9 cellular contexts compared by ENCODE assay signal in genomic region chr3:37163262-37164020, GRCh38. TPM values are rescaled to one million over a fixed set of nuclear protein-coding genes. Genes with fewer than 3 reads are reported as not detected.
A peak's percentile ranks its signal among the peaks of the same experiment; 100 is the strongest.
DNase-seq lines count a peak whose midpoint lies in the region; ATAC-seq and TF ChIP-seq lines count a peak whose summit lies in the region.
"Had no signal": no experiment of that assay in that cellular context is flagged by ENCODE, and none has a peak within 500 bp of the region (broad histone marks: within the 10 kb centered on the region; RNA-seq: fewer than 3 reads in every experiment).

No MANE protein-coding gene starts in this region.

- TF ChIP-seq CTCF in SK-N-SH (IDR thresholded peaks at IDR 0.05) (no peak; the same call in 1 of the 2 replicates), foreskin keratinocyte (conservative IDR thresholded peaks at IDR 0.05) (no peak)

- peaks cover 0 to 15% (median 0%) of the 10 kb centered on the region in 11 experiments; a peak in 2 of 22 replicates for H4K20me1 ChIP-seq in BLaER1 treated with 17β-estradiol and CSF1 and Interleukin-3, amounts not matched to agents 10 nM and 100 nM
- no peaks in the 10 kb centered on the region for H4K20me1 ChIP-seq in SK-N-SH (ENCODE audit: insufficient read depth)

- H3K79me2 ChIP-seq in SK-N-SH (ENCODE audit: insufficient read depth) = peaks cover 97% of the 10 kb centered on the region

- POLR2A ChIA-PET in SK-N-SH (lab: Yijun Ruan, JAX) = no interaction called here

- no peak overlapping the region for H2AFZ ChIP-seq in SK-N-SH (ENCODE audit: low read depth)

- 0 out of 4 replicates have a peak, but pooled peaks of 1 of the 2 experiments have one; percentile 46 for TF ChIP-seq EP300 in SK-N-SH (IDR thresholded peaks at IDR 0.05; ENCODE audit: borderline replicate concordance in 1 of 2, low read depth in 1 of 2, low read length in 1 of 2)

- CTCF ChIA-PET in SK-N-SH (lab: Yijun Ruan, JAX) = no interaction called here

- H3K4me1 ChIP-seq in BLaER1 treated with 17β-estradiol and CSF1 and Interleukin-3, amounts not matched to agents 10 nM and 100 nM = peaks cover 17 to 31% (median 27%) of the 10 kb centered on the region in 10 experiments
- H3K4me1 ChIP-seq in SK-N-SH (ENCODE audit: control insufficient read depth in 1 of 2, insufficient read depth in 2 of 2, low read depth in 1 of 2, low read length in 1 of 2) (peaks cover 0 to 20% of the 10 kb centered on the region in 2 experiments; a peak in 3 of 4 replicates), foreskin keratinocyte (peaks cover 24% of the 10 kb centered on the region)
- H3K4me1 ChIP-seq: HAP-1 had no signal

- no peaks in the 10 kb centered on the region for H3K27me3 ChIP-seq in BLaER1 treated with 17β-estradiol and CSF1 and Interleukin-3, amounts not matched to agents 10 nM and 100 nM
- H3K27me3 ChIP-seq in SK-N-SH (ENCODE audit: insufficient read depth) = no peaks in the 10 kb centered on the region
- H3K27me3 ChIP-seq in foreskin keratinocyte = no peaks in the 10 kb centered on the region

- TF ChIP-seq RAD21 in SK-N-SH (IDR thresholded peaks at IDR 0.05; ENCODE audit: low read length) = no peak

- H3K9me3 ChIP-seq in BLaER1 treated with 17β-estradiol and CSF1 and Interleukin-3, amounts not matched to agents 10 nM and 100 nM (replicated peaks in 1 of 11) = peaks cover 0 to 45% (median 30%) of the 10 kb centered on the region in 11 experiments; a peak in 19 of 22 replicates
- H3K9me3 ChIP-seq in SK-N-SH = no peaks in the 10 kb centered on the region
- H3K9me3 ChIP-seq: HAP-1 had no signal

- H3K4me2 ChIP-seq in BLaER1 treated with 17β-estradiol and CSF1 and Interleukin-3, amounts not matched to agents 10 nM and 100 nM = peak overlapping the region; percentile 33 to 65 (median 50)
- peak overlapping the region; percentile 24; the same call in 1 of the 2 replicates for H3K4me2 ChIP-seq in SK-N-SH

- H3K9me2 ChIP-seq in SK-N-SH = no peaks in the 10 kb centered on the region

- ATAC-seq in GM21528 (IDR thresholded peaks at IDR 0.05; ENCODE audit: low FRiP score, unreplicated experiment) = peak; percentile 35
- peak; percentile 80 for ATAC-seq in foreskin keratinocyte

- H3F3A ChIP-seq in SK-N-SH (replicated peaks; ENCODE audit: insufficient read depth) = peaks cover 41% of the 10 kb centered on the region

- H3K36me3 ChIP-seq in BLaER1 treated with 17β-estradiol and CSF1 and Interleukin-3, amounts not matched to agents 10 nM and 100 nM = peaks cover 46 to 74% (median 57%) of the 10 kb centered on the region in 11 experiments
- peaks cover 0 to 50% of the 10 kb centered on the region in 2 experiments for H3K36me3 ChIP-seq in SK-N-SH (replicated peaks in 1 of 2; ENCODE audit: control insufficient read depth in 1 of 2, insufficient read depth in 2 of 2, low read length in 1 of 2)
- H3K36me3 ChIP-seq: HAP-1 had no signal

- WGBS in SK-N-SH (ENCODE audit: low lambda C conversion rate) = 29% methylated on average over 3 of the region's 3 CpGs

- peak overlapping the region in 3 of 11 experiments; percentile 11 to 24 (median 21); a peak in 3 of 22 replicates for H3K9ac ChIP-seq in BLaER1 treated with 17β-estradiol and CSF1 and Interleukin-3, amounts not matched to agents 10 nM and 100 nM
- no peak overlapping the region for H3K9ac ChIP-seq in SK-N-SH

- peak overlapping the region in 9 of 11 experiments; percentile 3 to 76 (median 55); a peak in 12 of 22 replicates for H3K27ac ChIP-seq in BLaER1 treated with 17β-estradiol and CSF1 and Interleukin-3, amounts not matched to agents 10 nM and 100 nM
- peak overlapping the region; percentile 40 to 65; a peak in 3 of 4 replicates for H3K27ac ChIP-seq in SK-N-SH (ENCODE audit: low read depth in 2 of 2, low read length in 1 of 2)
- H3K27ac ChIP-seq in foreskin keratinocyte = peak overlapping the region; percentile 70

- peak; percentile 20 for DNase-seq in SK-N-SH
- peak; percentile 63 to 76 for DNase-seq in foreskin keratinocyte
- no peak for DNase-seq in NCI-H2196 (lab: John Stamatoyannopoulos, UW; ENCODE audit: unreplicated experiment)
- DNase-seq in NAMALWA (ENCODE audit: low spot score) = no peak
- DNase-seq in SK-N-DZ (ENCODE audit: low spot score) = no peak
- no peak for DNase-seq in NCI-H748 treated with DMSO at 0.1 percent for 48 hours (lab: John Stamatoyannopoulos, UW)

- H3K4me3 ChIP-seq in BLaER1 treated with 17β-estradiol and CSF1 and Interleukin-3, amounts not matched to agents 10 nM and 100 nM = peak overlapping the region in 1 of 10 experiments; percentile 5; a peak in 2 of 20 replicates
- H3K4me3 ChIP-seq in SK-N-SH (ENCODE audit: low read depth in 2 of 2, low read length in 1 of 2) = no peak overlapping the region
- H3K4me3 ChIP-seq: HAP-1 had no signal

TF ChIP-seq in SK-N-SH, 30 proteins besides CTCF, POLR2A, EP300 and RAD21 (continues in another document):
- no peak for TF ChIP-seq ELF1 (IDR thresholded peaks at IDR 0.05)
- TF ChIP-seq, protein P1, sequence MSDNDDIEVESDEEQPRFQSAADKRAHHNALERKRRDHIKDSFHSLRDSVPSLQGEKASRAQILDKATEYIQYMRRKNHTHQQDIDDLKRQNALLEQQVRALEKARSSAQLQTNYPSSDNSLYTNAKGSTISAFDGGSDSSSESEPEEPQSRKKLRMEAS (IDR thresholded peaks at IDR 0.05; ENCODE audit: low read depth) = peak; percentile 43; the same call in 1 of the 2 replicates
- TF ChIP-seq, protein P2, sequence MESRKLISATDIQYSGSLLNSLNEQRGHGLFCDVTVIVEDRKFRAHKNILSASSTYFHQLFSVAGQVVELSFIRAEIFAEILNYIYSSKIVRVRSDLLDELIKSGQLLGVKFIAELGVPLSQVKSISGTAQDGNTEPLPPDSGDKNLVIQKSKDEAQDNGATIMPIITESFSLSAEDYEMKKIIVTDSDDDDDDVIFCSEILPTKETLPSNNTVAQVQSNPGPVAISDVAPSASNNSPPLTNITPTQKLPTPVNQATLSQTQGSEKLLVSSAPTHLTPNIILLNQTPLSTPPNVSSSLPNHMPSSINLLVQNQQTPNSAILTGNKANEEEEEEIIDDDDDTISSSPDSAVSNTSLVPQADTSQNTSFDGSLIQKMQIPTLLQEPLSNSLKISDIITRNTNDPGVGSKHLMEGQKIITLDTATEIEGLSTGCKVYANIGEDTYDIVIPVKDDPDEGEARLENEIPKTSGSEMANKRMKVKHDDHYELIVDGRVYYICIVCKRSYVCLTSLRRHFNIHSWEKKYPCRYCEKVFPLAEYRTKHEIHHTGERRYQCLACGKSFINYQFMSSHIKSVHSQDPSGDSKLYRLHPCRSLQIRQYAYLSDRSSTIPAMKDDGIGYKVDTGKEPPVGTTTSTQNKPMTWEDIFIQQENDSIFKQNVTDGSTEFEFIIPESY (IDR thresholded peaks at IDR 0.05; ENCODE audit: borderline replicate concordance, low read depth) = no peak
- no peak for TF ChIP-seq RFX5 (IDR thresholded peaks at IDR 0.05; ENCODE audit: low read length)
- TF ChIP-seq YY1 (IDR thresholded peaks at IDR 0.05; ENCODE audit: low read depth) = no peak; the same call in 1 of the 2 replicates
- TF ChIP-seq SMC3 (IDR thresholded peaks at IDR 0.05; ENCODE audit: low read depth, low read length) = no peak
- peak; percentile 97 for TF ChIP-seq TCF12 (IDR thresholded peaks at IDR 0.05)
- TF ChIP-seq MEF2A (IDR thresholded peaks at IDR 0.05; ENCODE audit: borderline replicate concordance, low read depth) = no peak
- no peak for TF ChIP-seq NRF1 (IDR thresholded peaks at IDR 0.05; ENCODE audit: low read depth, low read length)
- TF ChIP-seq, protein P3, sequence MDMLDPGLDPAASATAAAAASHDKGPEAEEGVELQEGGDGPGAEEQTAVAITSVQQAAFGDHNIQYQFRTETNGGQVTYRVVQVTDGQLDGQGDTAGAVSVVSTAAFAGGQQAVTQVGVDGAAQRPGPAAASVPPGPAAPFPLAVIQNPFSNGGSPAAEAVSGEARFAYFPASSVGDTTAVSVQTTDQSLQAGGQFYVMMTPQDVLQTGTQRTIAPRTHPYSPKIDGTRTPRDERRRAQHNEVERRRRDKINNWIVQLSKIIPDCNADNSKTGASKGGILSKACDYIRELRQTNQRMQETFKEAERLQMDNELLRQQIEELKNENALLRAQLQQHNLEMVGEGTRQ (IDR thresholded peaks at IDR 0.05; ENCODE audit: borderline replicate concordance, low read depth, low read length) = no peak
- no peak for TF ChIP-seq IRF3 (IDR thresholded peaks at IDR 0.05; ENCODE audit: low read depth, low read length)
- no peak for TF ChIP-seq RCOR1 (IDR thresholded peaks at IDR 0.05; ENCODE audit: low read length)
- TF ChIP-seq EZH2phosphoT487 (IDR thresholded peaks at IDR 0.05; ENCODE audit: borderline replicate concordance, low read depth) = no peak
- TF ChIP-seq, protein P4, sequence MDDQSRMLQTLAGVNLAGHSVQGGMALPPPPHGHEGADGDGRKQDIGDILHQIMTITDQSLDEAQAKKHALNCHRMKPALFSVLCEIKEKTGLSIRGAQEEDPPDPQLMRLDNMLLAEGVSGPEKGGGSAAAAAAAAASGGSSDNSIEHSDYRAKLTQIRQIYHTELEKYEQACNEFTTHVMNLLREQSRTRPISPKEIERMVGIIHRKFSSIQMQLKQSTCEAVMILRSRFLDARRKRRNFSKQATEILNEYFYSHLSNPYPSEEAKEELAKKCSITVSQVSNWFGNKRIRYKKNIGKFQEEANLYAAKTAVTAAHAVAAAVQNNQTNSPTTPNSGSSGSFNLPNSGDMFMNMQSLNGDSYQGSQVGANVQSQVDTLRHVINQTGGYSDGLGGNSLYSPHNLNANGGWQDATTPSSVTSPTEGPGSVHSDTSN (IDR thresholded peaks at IDR 0.05) = peak; percentile 51
- 0 out of 2 replicates have a peak, but pooled peaks have one; percentile 17 for TF ChIP-seq NFIC (IDR thresholded peaks at IDR 0.05; ENCODE audit: borderline replicate concordance)
- TF ChIP-seq GABPA (IDR thresholded peaks at IDR 0.05; ENCODE audit: low read depth) = no peak
- TF ChIP-seq FOXM1 (IDR thresholded peaks at IDR 0.05; ENCODE audit: low read depth) = 0 out of 2 replicates have a peak, but pooled peaks have one; percentile 34

RNA-seq across cellular contexts. Expression of gene LRRFIP2, which starts 10.9 kb away (rescaled TPM):
- polyA plus RNA-seq in SK-N-SH (2012; rRNA removed) (27.2 and 29.8 TPM in 2 replicates), foreskin keratinocyte (41.6 and 49.1 TPM in 2 replicates)
- 35.1 and 44.4 TPM in 2 replicates for polyA plus RNA-seq in SK-N-SH (2012; cell fraction: cytosol; rRNA removed)
- 24.2 and 39.5 TPM in 2 replicates for polyA plus RNA-seq in SK-N-SH (2012; cell fraction: nucleus; rRNA removed)
- total RNA-seq in foreskin keratinocyte = 76.7 and 80.5 TPM in 2 replicates
- polyA plus RNA-seq in SK-N-DZ (2014; cell fraction: cytosol; rRNA removed) = 25.9 and 26.7 TPM in 2 replicates
- 25.4 and 25.6 TPM in 2 replicates for polyA plus RNA-seq in SK-N-DZ (2014; cell fraction: nucleus; rRNA removed)

Comparison
In these comparisons a context has a peak if more than half of its experiments do, and no peak if none do; other contexts are left out.
1. DNase-seq: peak in SK-N-SH (single experiment) and foreskin keratinocyte (2 of 2); none in NCI-H2196 (single experiment), NAMALWA (single experiment), SK-N-DZ (single experiment) and NCI-H748 treated with DMSO at 0.1 percent for 48 hours (single experiment).
2. Peak in every context shown above with its lines, with median percentiles within 50 percentile points of each other: H3K27ac ChIP-seq.